ENCODE assay signal across 20 cellular contexts in genomic region chr7:29935111-29935510, GRCh38.
"Had no signal": no experiment of that assay in that cellular context is flagged by ENCODE, and none has a peak within 500 bp of the region (broad histone marks: within the 10 kb centered on the region; RNA-seq: fewer than 3 reads in every experiment).

No MANE protein-coding gene starts in this region.

- H3K9me3 ChIP-seq: body of pancreas, colonic mucosa, tibial artery had no signal

- H3K27me3 Mint-ChIP-seq: activated B cell treated with CpG ODN at 0.5 μM for 24 hours; activated CD4-positive, alpha-beta memory T cell treated with anti-CD3 and anti-CD28 coated beads for 36 hours; activated naive CD8-positive, alpha-beta T cell had no signal

- H3K4me3 ChIP-seq: body of pancreas, colonic mucosa, tibial artery had no signal

- H3K4me1 Mint-ChIP-seq: activated B cell treated with CpG ODN at 0.5 μM for 24 hours; activated CD8-positive, alpha-beta memory T cell treated with anti-CD3 and anti-CD28 coated beads, Interleukin-2, amount 10 ng/mL, durations not matched to agents 7 days and 5 days; endodermal cell; nephron progenitor cell; T-cell had no signal

- H3K27ac Mint-ChIP-seq: activated B cell treated with CpG ODN at 0.5 μM for 24 hours; activated CD4-positive, alpha-beta memory T cell treated with anti-CD3 and anti-CD28 coated beads for 36 hours; activated CD8-positive, alpha-beta memory T cell treated with anti-CD3 and anti-CD28 coated beads, Interleukin-2, amount 10 ng/mL, durations not matched to agents 7 days and 5 days; activated naive CD8-positive, alpha-beta T cell; endodermal cell; nephron progenitor cell; T-cell had no signal

- H3K36me3 Mint-ChIP-seq: activated CD4-positive, alpha-beta memory T cell treated with anti-CD3 and anti-CD28 coated beads for 36 hours; activated CD8-positive, alpha-beta memory T cell treated with anti-CD3 and anti-CD28 coated beads, Interleukin-2, amount 10 ng/mL, durations not matched to agents 7 days and 5 days; activated naive CD8-positive, alpha-beta T cell; T-cell had no signal

- H3K4me3 Mint-ChIP-seq: activated B cell treated with CpG ODN at 0.5 μM for 24 hours; activated CD4-positive, alpha-beta memory T cell treated with anti-CD3 and anti-CD28 coated beads for 36 hours; activated CD8-positive, alpha-beta memory T cell treated with anti-CD3 and anti-CD28 coated beads, Interleukin-2, amount 10 ng/mL, durations not matched to agents 7 days and 5 days; activated naive CD8-positive, alpha-beta T cell; endodermal cell; nephron progenitor cell; T-cell had no signal

- DNase-seq: activated B cell treated with CpG ODN at 0.5 μM for 24 hours; activated CD4-positive, alpha-beta memory T cell treated with anti-CD3 and anti-CD28 coated beads for 36 hours; activated CD4-positive, alpha-beta T cell treated with anti-CD3 and anti-CD28 coated beads for 4 hours; activated CD8-positive, alpha-beta memory T cell treated with anti-CD3 and anti-CD28 coated beads, Interleukin-2, amount 10 ng/mL, durations not matched to agents 7 days and 5 days; amniotic stem cell; body of pancreas; caudate nucleus; colonic mucosa; endodermal cell; nephron progenitor cell; nucleus accumbens; retina; stimulated activated CD4-positive, alpha-beta T cell treated with anti-CD3 and anti-CD28 coated beads, Interleukin-12 subunit alpha, Interleukin-12 subunit beta, amount 100 ng/mL, for 4 hours; stimulated activated CD4-positive, alpha-beta T cell treated with anti-CD3 and anti-CD28 coated beads, Interleukin-1b, Interleukin-23, amount 100 ng/mL, for 48 hours; stimulated activated naive CD4-positive, alpha-beta T cell treated with Interleukin-2 at 50 U/mL for 16 hours; T-cell; T-helper 9 cell; tibial artery had no signal

- H3K36me3 ChIP-seq: colonic mucosa had no signal

- H3K9me3 Mint-ChIP-seq: activated B cell treated with CpG ODN at 0.5 μM for 24 hours had no signal

- ATAC-seq: activated CD8-positive, alpha-beta memory T cell treated with anti-CD3 and anti-CD28 coated beads, Interleukin-2, amount 10 ng/mL, durations not matched to agents 7 days and 5 days; body of pancreas; T-cell had no signal

- H3K27ac ChIP-seq: body of pancreas, colonic mucosa, epithelial cell of prostate, tibial artery had no signal

- H3K27me3 ChIP-seq: body of pancreas, colonic mucosa, tibial artery had no signal

- H3K4me1 ChIP-seq: body of pancreas, colonic mucosa, tibial artery had no signal
